In genomic region chr6:112149719-112150263, GRCh38 we compare ENCODE assay signal across 12 cellular contexts.
A peak's percentile ranks its signal among the peaks of the same experiment; 100 is the strongest.
DNase-seq lines count a peak whose midpoint lies in the region; ATAC-seq and TF ChIP-seq lines count a peak whose summit lies in the region.
"Had no signal": no experiment of that assay in that cellular context is flagged by ENCODE, and none has a peak within 500 bp of the region (broad histone marks: within the 10 kb centered on the region; RNA-seq: fewer than 3 reads in every experiment).

No MANE protein-coding gene starts in this region.

- no peaks in the 10 kb centered on the region for H3K27me3 Mint-ChIP-seq in brain
- H3K27me3 Mint-ChIP-seq in activated T-helper 2 cell treated with anti-CD3 and anti-CD28 coated beads, Interferon-gamma antibody, Interleukin-2, Interleukin-4, amounts not matched to agents 10 μg/mL and 5 μg/mL and 100 μg/mL, durations not matched to agents 14 hours and 24 hours and 36 hours (ENCODE audit: low read depth) = peaks cover 24% of the 10 kb centered on the region
- peaks cover 17% of the 10 kb centered on the region for H3K27me3 Mint-ChIP-seq in activated CD8-positive, alpha-beta T cell treated with anti-CD3 and anti-CD28 coated beads, Interleukin-2, amount 10 ng/mL, durations not matched to agents 7 days and 5 days (ENCODE audit: low read depth)

- no peak for TF ChIP-seq POLR2A in HCT116 (IDR thresholded peaks at IDR 0.05; ENCODE audit: borderline replicate concordance, extremely low read depth, insufficient read depth, insufficient read length)

- peak overlapping the region in 3 of 5 experiments; percentile 35 to 48 (median 40) for H3K27ac Mint-ChIP-seq in brain
- no peak overlapping the region for H3K27ac Mint-ChIP-seq in activated T-helper 2 cell treated with anti-CD3 and anti-CD28 coated beads, Interferon-gamma antibody, Interleukin-2, Interleukin-4, amounts not matched to agents 10 μg/mL and 5 μg/mL and 100 μg/mL, durations not matched to agents 14 hours and 24 hours and 36 hours
- H3K27ac Mint-ChIP-seq in activated CD8-positive, alpha-beta T cell treated with anti-CD3 and anti-CD28 coated beads, Interleukin-2, amount 10 ng/mL, durations not matched to agents 7 days and 5 days = no peak overlapping the region
- H3K27ac Mint-ChIP-seq: activated naive CD8-positive, alpha-beta T cell treated with anti-CD3 and anti-CD28 coated beads, Interleukin-2, amount 50 U/mL, for 24 hours; T-helper 1 cell treated with Interleukin-12 subunit alpha and Interleukin-12 subunit beta and Interleukin-4 antibody, amounts not matched to agents 30 μg/mL and 1 μg/mL, for 36 hours had no signal

- H2AFZ ChIP-seq in HCT116 (ENCODE audit: low read depth, low read length, poor library complexity, severe bottlenecking) = peak overlapping the region; percentile 85

- no peak overlapping the region for H3K4me3 Mint-ChIP-seq in brain
- no peak overlapping the region for H3K4me3 Mint-ChIP-seq in activated T-helper 2 cell treated with anti-CD3 and anti-CD28 coated beads, Interferon-gamma antibody, Interleukin-2, Interleukin-4, amounts not matched to agents 10 μg/mL and 5 μg/mL and 100 μg/mL, durations not matched to agents 14 hours and 24 hours and 36 hours (ENCODE audit: low read depth)
- no peak overlapping the region for H3K4me3 Mint-ChIP-seq in activated CD8-positive, alpha-beta T cell treated with anti-CD3 and anti-CD28 coated beads, Interleukin-2, amount 10 ng/mL, durations not matched to agents 7 days and 5 days
- H3K4me3 Mint-ChIP-seq: activated naive CD8-positive, alpha-beta T cell treated with anti-CD3 and anti-CD28 coated beads, Interleukin-2, amount 50 U/mL, for 24 hours; T-helper 1 cell treated with Interleukin-12 subunit alpha and Interleukin-12 subunit beta and Interleukin-4 antibody, amounts not matched to agents 30 μg/mL and 1 μg/mL, for 36 hours had no signal

- DNase-seq in HCT116 (ENCODE audit: low read depth, low spot score) (no peak), hepatic stellate cell (ENCODE audit: low spot score) (peak; percentile 12), NCI-H1930 (lab: John Stamatoyannopoulos, UW) (no peak)
- no peak for DNase-seq in activated T-helper 2 cell treated with anti-CD3 and anti-CD28 coated beads, Interferon-gamma antibody, Interleukin-2, Interleukin-4, amounts not matched to agents 10 μg/mL and 5 μg/mL and 100 μg/mL, durations not matched to agents 14 hours and 24 hours and 36 hours (ENCODE audit: low spot score)
- no peak for DNase-seq in activated effector memory CD4-positive, alpha-beta T cell treated with anti-CD3 and anti-CD28 coated beads, Interleukin-2, amount 50 U/mL, for 16 hours
- DNase-seq in activated CD8-positive, alpha-beta T cell treated with anti-CD3 and anti-CD28 coated beads, Interleukin-2, amount 10 ng/mL, durations not matched to agents 7 days and 5 days = no peak
- DNase-seq: activated naive CD8-positive, alpha-beta T cell treated with anti-CD3 and anti-CD28 coated beads, Interleukin-2, amount 50 U/mL, for 24 hours; Calu3; NCI-H1092 had no signal

- no peaks in the 10 kb centered on the region for H4K20me1 ChIP-seq in HCT116 (ENCODE audit: insufficient read depth)

- H3K9ac ChIP-seq in HCT116 (ENCODE audit: low read length) = no peak overlapping the region
- H3K9ac ChIP-seq in subcutaneous abdominal adipose tissue (ENCODE audit: low read length in 5 of 5) = no peak overlapping the region

- RAD21 ChIA-PET in HCT116 (lab: Charles Lee; ENCODE audit: low non-redundant PET in 1 of 2, low total read pairs in 2 of 2, uncharacterized antibody in 2 of 2, unreplicated experiment in 2 of 2) = interaction anchor here in 1 of 2 experiments (0.6 kb wide), 1 partner anchor 67 kb away, joined by 4 read pairs; no protein-coding TSS in a partner anchor

- H3K36me3 Mint-ChIP-seq in brain = peaks cover 14% of the 10 kb centered on the region
- no peaks in the 10 kb centered on the region for H3K36me3 Mint-ChIP-seq in activated T-helper 2 cell treated with anti-CD3 and anti-CD28 coated beads, Interferon-gamma antibody, Interleukin-2, Interleukin-4, amounts not matched to agents 10 μg/mL and 5 μg/mL and 100 μg/mL, durations not matched to agents 14 hours and 24 hours and 36 hours (ENCODE audit: low read depth)
- H3K36me3 Mint-ChIP-seq in activated CD8-positive, alpha-beta T cell treated with anti-CD3 and anti-CD28 coated beads, Interleukin-2, amount 10 ng/mL, durations not matched to agents 7 days and 5 days (ENCODE audit: low read depth) = no peaks in the 10 kb centered on the region

- intact Hi-C loops in HCT116 (cut with micrococcal nuclease) = no loop called here
- intact Hi-C loops in activated T-helper 2 cell treated with anti-CD3 and anti-CD28 coated beads, Interferon-gamma antibody, Interleukin-2, Interleukin-4, amounts not matched to agents 10 μg/mL and 5 μg/mL and 100 μg/mL, durations not matched to agents 14 hours and 24 hours and 36 hours (cut with micrococcal nuclease) = loop anchor here (5.0 kb wide), 1 partner anchor 32 kb away; no protein-coding TSS in a partner anchor

- H3K4me3 ChIP-seq in HCT116 (replicated peaks in 1 of 2; ENCODE audit: low read depth in 1 of 2, low read length in 2 of 2) (no peak overlapping the region), subcutaneous abdominal adipose tissue (ENCODE audit: low read depth in 1 of 5, low read length in 5 of 5) (no peak overlapping the region)

- POLR2A ChIA-PET in HCT116 (lab: Charles Lee) = no interaction called here
- POLR2A ChIA-PET in activated CD8-positive, alpha-beta T cell treated with anti-CD3 and anti-CD28 coated beads, Interleukin-2, amount 10 ng/mL, durations not matched to agents 7 days and 5 days (lab: Charles Lee) = no interaction called here

- H3K9me3 ChIP-seq in HCT116 (ENCODE audit: control insufficient read depth in 1 of 2, insufficient read depth in 1 of 2, low read depth in 1 of 2, low read length in 2 of 2) (no peaks in the 10 kb centered on the region), subcutaneous abdominal adipose tissue (ENCODE audit: control insufficient read depth in 5 of 5, low read length in 5 of 5) (no peaks in the 10 kb centered on the region)

- H3K79me2 ChIP-seq in HCT116 (ENCODE audit: insufficient read depth, low read length) = no peaks in the 10 kb centered on the region

- BruUV-seq in HCT116 (replicated peaks; lab: Mats Ljungman, UMichigan) = no TSS peak

- no peaks in the 10 kb centered on the region for H3K9me2 ChIP-seq in HCT116 (ENCODE audit: insufficient read depth)

- H3K4me1 Mint-ChIP-seq in brain = peaks cover 18% of the 10 kb centered on the region
- H3K4me1 Mint-ChIP-seq in activated T-helper 2 cell treated with anti-CD3 and anti-CD28 coated beads, Interferon-gamma antibody, Interleukin-2, Interleukin-4, amounts not matched to agents 10 μg/mL and 5 μg/mL and 100 μg/mL, durations not matched to agents 14 hours and 24 hours and 36 hours (ENCODE audit: low read depth) = peaks cover 13% of the 10 kb centered on the region
- peaks cover 6% of the 10 kb centered on the region for H3K4me1 Mint-ChIP-seq in activated CD8-positive, alpha-beta T cell treated with anti-CD3 and anti-CD28 coated beads, Interleukin-2, amount 10 ng/mL, durations not matched to agents 7 days and 5 days (ENCODE audit: low read depth)

- TF ChIP-seq RAD21 in HCT116 (IDR thresholded peaks at IDR 0.05; ENCODE audit: low read depth) = no peak

- no peaks in the 10 kb centered on the region for H3K9me3 Mint-ChIP-seq in brain
- no peaks in the 10 kb centered on the region for H3K9me3 Mint-ChIP-seq in activated T-helper 2 cell treated with anti-CD3 and anti-CD28 coated beads, Interferon-gamma antibody, Interleukin-2, Interleukin-4, amounts not matched to agents 10 μg/mL and 5 μg/mL and 100 μg/mL, durations not matched to agents 14 hours and 24 hours and 36 hours
- H3K9me3 Mint-ChIP-seq in activated CD8-positive, alpha-beta T cell treated with anti-CD3 and anti-CD28 coated beads, Interleukin-2, amount 10 ng/mL, durations not matched to agents 7 days and 5 days (ENCODE audit: insufficient read depth) = no peaks in the 10 kb centered on the region
- H3K9me3 Mint-ChIP-seq: activated naive CD8-positive, alpha-beta T cell treated with anti-CD3 and anti-CD28 coated beads, Interleukin-2, amount 50 U/mL, for 24 hours; T-helper 1 cell treated with Interleukin-12 subunit alpha and Interleukin-12 subunit beta and Interleukin-4 antibody, amounts not matched to agents 30 μg/mL and 1 μg/mL, for 36 hours had no signal

- no peak overlapping the region for H3K4me2 ChIP-seq in HCT116 (ENCODE audit: low read length)

- no peak for ATAC-seq in HCT116
- ATAC-seq in activated CD8-positive, alpha-beta T cell treated with anti-CD3 and anti-CD28 coated beads, Interleukin-2, amount 10 ng/mL, durations not matched to agents 7 days and 5 days = no peak
- ATAC-seq: activated naive CD8-positive, alpha-beta T cell treated with anti-CD3 and anti-CD28 coated beads, Interleukin-2, amount 50 U/mL, for 24 hours had no signal

- H3K27ac ChIP-seq in HCT116 (ENCODE audit: low read depth, low read length) = no peak overlapping the region
- H3K27ac ChIP-seq in subcutaneous abdominal adipose tissue (ENCODE audit: low read depth, low read length) = peak overlapping the region; percentile 44

- H3K27me3 ChIP-seq in HCT116 (ENCODE audit: insufficient read depth, low read length) = no peaks in the 10 kb centered on the region
- H3K27me3 ChIP-seq in subcutaneous abdominal adipose tissue (ENCODE audit: control insufficient read depth in 5 of 5, insufficient read depth in 4 of 5, low read length in 5 of 5) = no peaks in the 10 kb centered on the region

- TF ChIP-seq CTCF in HCT116 (IDR thresholded peaks at IDR 0.05 in 2 of 3, conservative IDR thresholded peaks at IDR 0.05 in 1 of 3; ENCODE audit: borderline replicate concordance in 1 of 3, insufficient read depth in 1 of 3, low read depth in 2 of 3, low read length in 2 of 3) (no peak), brain (conservative IDR thresholded peaks at IDR 0.05) (no peak)

- H3K36me3 ChIP-seq in HCT116 (ENCODE audit: control insufficient read depth in 1 of 2, insufficient read depth in 2 of 2, low read length in 2 of 2) = no peaks in the 10 kb centered on the region
- peaks cover 68 to 86% (median 69%) of the 10 kb centered on the region in 5 donors for H3K36me3 ChIP-seq in subcutaneous abdominal adipose tissue (ENCODE audit: control insufficient read depth in 5 of 5, insufficient read depth in 5 of 5, low read length in 5 of 5)

- no peaks in the 10 kb centered on the region for H3K4me1 ChIP-seq in HCT116 (ENCODE audit: control insufficient read depth in 1 of 2, insufficient read depth in 2 of 2, low read length in 2 of 2)
- H3K4me1 ChIP-seq in subcutaneous abdominal adipose tissue (ENCODE audit: control insufficient read depth in 5 of 5, insufficient read depth in 5 of 5, low read length in 5 of 5) = peaks cover 0 to 17% (median 4%) of the 10 kb centered on the region in 5 donors

- CTCF ChIA-PET in HCT116 (lab: Charles Lee) = no interaction called here
- CTCF ChIA-PET in activated CD8-positive, alpha-beta T cell treated with anti-CD3 and anti-CD28 coated beads, Interleukin-2, amount 10 ng/mL, durations not matched to agents 7 days and 5 days (lab: Charles Lee) = interaction anchor here (1.1 kb wide), 2 partner anchors 13 to 63 kb away, joined by 3 to 5 read pairs; partner anchors contain the start of genes FAM229B and TUBE1

Comparison
In these comparisons a context has a peak if more than half of its experiments do, and no peak if none do; other contexts are left out.
1. H3K27ac Mint-ChIP-seq: peak in brain (3 of 5); none in activated T-helper 2 cell treated with anti-CD3 and anti-CD28 coated beads, Interferon-gamma antibody, Interleukin-2, Interleukin-4, amounts not matched to agents 10 μg/mL and 5 μg/mL and 100 μg/mL, durations not matched to agents 14 hours and 24 hours and 36 hours (single experiment) and activated CD8-positive, alpha-beta T cell treated with anti-CD3 and anti-CD28 coated beads, Interleukin-2, amount 10 ng/mL, durations not matched to agents 7 days and 5 days (single experiment).